ENCODE assay signal across 8 cellular contexts in the genomic region with DNA sequence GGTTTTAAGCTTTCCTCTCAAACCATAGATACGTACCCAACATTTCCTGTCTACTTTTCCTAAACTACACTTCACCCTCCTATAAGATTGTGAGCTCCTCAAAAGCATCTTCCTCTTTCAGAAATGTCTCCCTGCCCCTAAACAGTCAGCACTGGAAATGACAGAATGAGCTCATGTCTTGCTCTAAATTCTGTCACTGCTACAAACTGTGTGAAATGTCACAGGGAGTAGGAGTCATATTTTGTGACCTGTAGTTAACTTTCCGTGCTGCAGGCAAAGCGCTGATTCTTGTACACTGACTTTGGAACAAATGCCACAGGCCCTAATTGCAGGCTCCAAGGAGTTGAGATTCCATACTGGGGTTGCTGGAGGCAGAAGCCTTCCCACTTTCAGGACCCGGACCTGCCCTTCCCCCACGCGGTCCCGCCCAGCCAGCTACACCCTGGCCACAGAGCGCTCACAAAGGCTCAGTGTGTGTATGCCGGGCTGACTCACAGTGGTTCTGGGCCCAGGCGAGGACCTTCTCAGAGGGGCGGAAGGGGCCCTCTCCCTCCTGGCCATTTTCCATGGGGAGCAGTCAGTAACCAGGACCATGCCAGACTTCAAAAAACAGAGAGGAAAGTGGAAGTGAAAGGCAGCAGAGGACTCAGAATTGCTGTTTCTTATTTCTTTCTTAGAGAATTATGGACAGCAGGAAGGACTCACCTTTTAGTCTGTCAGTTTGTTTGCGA. TPM values are rescaled to one million over a fixed set of nuclear protein-coding genes. Genes with fewer than 3 reads are reported as not detected.
A peak's percentile ranks its signal among the peaks of the same experiment; 100 is the strongest.
DNase-seq lines count a peak whose midpoint lies in the region; ATAC-seq and TF ChIP-seq lines count a peak whose summit lies in the region.

No MANE protein-coding gene starts in this region.

- H4K20me1 ChIP-seq in osteoblast (ENCODE audit: insufficient read depth, low read length) = no peaks in the 10 kb centered on the region

- no peaks in the 10 kb centered on the region for H3K79me2 ChIP-seq in osteoblast (ENCODE audit: insufficient read depth, low read length)

- H3K36me3 Mint-ChIP-seq in activated naive CD4-positive, alpha-beta T cell treated with anti-CD3 and anti-CD28 coated beads, Interleukin-2, amount 50 U/mL, for 24 hours = no peaks in the 10 kb centered on the region
- no peaks in the 10 kb centered on the region for H3K36me3 Mint-ChIP-seq in type B pancreatic cell

- CTCF ChIA-PET in HEK293 (lab: Yijun Ruan, JAX) = interaction anchor here (0.8 to 2.2 kb wide), 7 partner anchors 11 to 146 kb away, joined by 3 to 15 read pairs (median 4); no protein-coding TSS in a partner anchor

- no peaks in the 10 kb centered on the region for H3K36me3 ChIP-seq in HEK293 (ENCODE audit: control insufficient read depth in 2 of 2, insufficient read depth in 1 of 2, low read length in 2 of 2)
- H3K36me3 ChIP-seq in SJCRH30 = no peaks in the 10 kb centered on the region
- no peaks in the 10 kb centered on the region for H3K36me3 ChIP-seq in osteoblast (ENCODE audit: insufficient read depth, low read length)

- H3K4me3 ChIP-seq in HEK293 (ENCODE audit: low read depth, low read length) (no peak overlapping the region), SJCRH30 (peak overlapping the region; percentile 18; the same call in 1 of the 2 replicates), osteoblast (ENCODE audit: insufficient read depth, low read length) (peak overlapping the region; percentile 47)

- peak overlapping the region; percentile 73 for H3K27ac ChIP-seq in HEK293 (ENCODE audit: extremely low read depth, low read depth, low read length)
- H3K27ac ChIP-seq in SJCRH30 = peak overlapping the region; percentile 2; the same call in 1 of the 2 replicates
- H3K27ac ChIP-seq in osteoblast (ENCODE audit: low read depth, low read length) = peak overlapping the region; percentile 61

- H3K4me2 ChIP-seq in osteoblast (ENCODE audit: insufficient read depth, low read length) = peak overlapping the region; percentile 63

- peak; percentile 82 to 84 for DNase-seq in SJCRH30
- peak; percentile 79 for DNase-seq in glomerular visceral epithelial cell (ENCODE audit: extremely low spot score)
- DNase-seq in osteoblast (ENCODE audit: insufficient read length, low spot score, missing footprints) = peak; percentile 83
- peak; percentile 76 for DNase-seq in type B pancreatic cell (ENCODE audit: extremely low spot score, unreplicated experiment)

- peak overlapping the region; percentile 88 for H3K27ac Mint-ChIP-seq in activated naive CD4-positive, alpha-beta T cell treated with anti-CD3 and anti-CD28 coated beads, Interleukin-2, amount 50 U/mL, for 24 hours
- peak overlapping the region; percentile 93 for H3K27ac Mint-ChIP-seq in type B pancreatic cell

- peak overlapping the region; percentile 72 for H2AFZ ChIP-seq in osteoblast (ENCODE audit: low read length)

- H3K27me3 ChIP-seq in SJCRH30 = no peaks in the 10 kb centered on the region
- H3K27me3 ChIP-seq in osteoblast (ENCODE audit: insufficient read depth, low read length) = no peaks in the 10 kb centered on the region

- H3K4me1 Mint-ChIP-seq in activated naive CD4-positive, alpha-beta T cell treated with anti-CD3 and anti-CD28 coated beads, Interleukin-2, amount 50 U/mL, for 24 hours = peaks cover 24% of the 10 kb centered on the region
- peaks cover 14% of the 10 kb centered on the region for H3K4me1 Mint-ChIP-seq in type B pancreatic cell (ENCODE audit: unreplicated experiment)

- POLR2A ChIA-PET in HEK293 (lab: Yijun Ruan, JAX) = interaction anchor here (0.6 to 2.3 kb wide), 6 partner anchors 10 to 585 kb away, joined by 3 to 29 read pairs (median 6); partner anchors contain the start of gene SCD

- H3K27me3 Mint-ChIP-seq in activated naive CD4-positive, alpha-beta T cell treated with anti-CD3 and anti-CD28 coated beads, Interleukin-2, amount 50 U/mL, for 24 hours = no peaks in the 10 kb centered on the region
- no peaks in the 10 kb centered on the region for H3K27me3 Mint-ChIP-seq in type B pancreatic cell

- no peaks in the 10 kb centered on the region for H3K9me3 ChIP-seq in HEK293 (ENCODE audit: control insufficient read depth, insufficient read depth, low read depth, low read length)
- H3K9me3 ChIP-seq in SJCRH30 (replicated peaks) = no peaks in the 10 kb centered on the region
- H3K9me3 ChIP-seq in osteoblast (ENCODE audit: low read depth, low read length) = no peaks in the 10 kb centered on the region

- TF ChIP-seq CTCF in HEK293 (tag by site-specific recombination; IDR thresholded peaks at IDR 0.05) = no peak
- TF ChIP-seq CTCF in osteoblast (IDR thresholded peaks at IDR 0.05; ENCODE audit: extremely low read depth, low read depth, low read length) = no peak
- no peak for TF ChIP-seq CTCF in type B pancreatic cell (conservative IDR thresholded peaks at IDR 0.05)

- no peaks in the 10 kb centered on the region for H3K9me3 Mint-ChIP-seq in activated naive CD4-positive, alpha-beta T cell treated with anti-CD3 and anti-CD28 coated beads, Interleukin-2, amount 50 U/mL, for 24 hours
- H3K9me3 Mint-ChIP-seq in type B pancreatic cell = no peaks in the 10 kb centered on the region

- H3K4me1 ChIP-seq in HEK293 (ENCODE audit: control insufficient read depth, insufficient read depth, low read length) (peaks cover 19% of the 10 kb centered on the region), SJCRH30 (peaks cover 21% of the 10 kb centered on the region), osteoblast (ENCODE audit: insufficient read depth, low read length) (peaks cover 35% of the 10 kb centered on the region)

- H3K4me3 Mint-ChIP-seq in activated naive CD4-positive, alpha-beta T cell treated with anti-CD3 and anti-CD28 coated beads, Interleukin-2, amount 50 U/mL, for 24 hours = peak overlapping the region; percentile 64
- peak overlapping the region; percentile 71 for H3K4me3 Mint-ChIP-seq in type B pancreatic cell

- no peak for ATAC-seq in GM19452 (IDR thresholded peaks at IDR 0.05; ENCODE audit: unreplicated experiment)
- no peak for ATAC-seq in HG02610 (IDR thresholded peaks at IDR 0.05; ENCODE audit: unreplicated experiment)

TF ChIP-seq in HEK293, 187 proteins besides CTCF, POLR2A, EP300 and RAD21 (continues in another document):
- TF ChIP-seq KLF7 (tag by site-specific recombination; IDR thresholded peaks at IDR 0.05; ENCODE audit: borderline replicate concordance) (peak; percentile 60; the same call in 1 of the 2 replicates), ZNF626 (tag by site-specific recombination; IDR thresholded peaks at IDR 0.05) (no peak), OSR2 (tag by site-specific recombination; IDR thresholded peaks at IDR 0.05) (0 out of 2 replicates have a peak, but pooled peaks have one; percentile 4), ZBTB20 (tag by site-specific recombination; IDR thresholded peaks at IDR 0.05) (peak; percentile 85), GLIS2 (tag by site-specific recombination; IDR thresholded peaks at IDR 0.05) (peak; percentile 82), SP3 (tag by site-specific recombination; IDR thresholded peaks at IDR 0.05) (peak; percentile 56; the same call in 1 of the 2 replicates), KLF8 (tag by site-specific recombination; IDR thresholded peaks at IDR 0.05) (peak; percentile 65), ZNF843 (tag by site-specific recombination; IDR thresholded peaks at IDR 0.05) (peak; percentile 24; the same call in 1 of the 2 replicates), ZNF596 (tag by site-specific recombination; IDR thresholded peaks at IDR 0.05) (peak; percentile 51; the same call in 1 of the 2 replicates), HIC1 (tag by site-specific recombination; IDR thresholded peaks at IDR 0.05) (peak; percentile 63; the same call in 1 of the 2 replicates)
- TF ChIP-seq, protein P1, sequence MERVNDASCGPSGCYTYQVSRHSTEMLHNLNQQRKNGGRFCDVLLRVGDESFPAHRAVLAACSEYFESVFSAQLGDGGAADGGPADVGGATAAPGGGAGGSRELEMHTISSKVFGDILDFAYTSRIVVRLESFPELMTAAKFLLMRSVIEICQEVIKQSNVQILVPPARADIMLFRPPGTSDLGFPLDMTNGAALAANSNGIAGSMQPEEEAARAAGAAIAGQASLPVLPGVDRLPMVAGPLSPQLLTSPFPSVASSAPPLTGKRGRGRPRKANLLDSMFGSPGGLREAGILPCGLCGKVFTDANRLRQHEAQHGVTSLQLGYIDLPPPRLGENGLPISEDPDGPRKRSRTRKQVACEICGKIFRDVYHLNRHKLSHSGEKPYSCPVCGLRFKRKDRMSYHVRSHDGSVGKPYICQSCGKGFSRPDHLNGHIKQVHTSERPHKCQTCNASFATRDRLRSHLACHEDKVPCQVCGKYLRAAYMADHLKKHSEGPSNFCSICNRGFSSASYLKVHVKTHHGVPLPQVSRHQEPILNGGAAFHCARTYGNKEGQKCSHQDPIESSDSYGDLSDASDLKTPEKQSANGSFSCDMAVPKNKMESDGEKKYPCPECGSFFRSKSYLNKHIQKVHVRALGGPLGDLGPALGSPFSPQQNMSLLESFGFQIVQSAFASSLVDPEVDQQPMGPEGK (tag by site-specific recombination; IDR thresholded peaks at IDR 0.05) = peak; percentile 69

RNA-seq across cellular contexts. Expression of gene SCD, which starts 24.1 kb away (rescaled TPM):
- total RNA-seq in SJCRH30 (2014; rRNA removed; shearing (Covaris generic)) = 421 and 427 TPM in 2 replicates
- total RNA-seq in osteoblast (672 and 691 TPM in 2 replicates), type B pancreatic cell (ENCODE audit: low replicate concordance) (242 and 255 TPM in 2 replicates)

RNA-seq across cellular contexts. Expression of gene PKD2L1, which starts 41.1 kb away (rescaled TPM):
- total RNA-seq in SJCRH30 (2014; rRNA removed; shearing (Covaris generic)) = not detected in 2 replicates
- total RNA-seq in osteoblast (not detected in 2 replicates), type B pancreatic cell (ENCODE audit: low replicate concordance) (0.26 TPM in 1 of 2 replicates, not detected in the other)

Comparison
In these comparisons a context has a peak if more than half of its experiments do, and no peak if none do; other contexts are left out.
1. H3K27ac ChIP-seq: peak in every context shown above with its lines; median percentile 73 in HEK293; 61 in osteoblast; 2 in SJCRH30.